In the genomic region with DNA sequence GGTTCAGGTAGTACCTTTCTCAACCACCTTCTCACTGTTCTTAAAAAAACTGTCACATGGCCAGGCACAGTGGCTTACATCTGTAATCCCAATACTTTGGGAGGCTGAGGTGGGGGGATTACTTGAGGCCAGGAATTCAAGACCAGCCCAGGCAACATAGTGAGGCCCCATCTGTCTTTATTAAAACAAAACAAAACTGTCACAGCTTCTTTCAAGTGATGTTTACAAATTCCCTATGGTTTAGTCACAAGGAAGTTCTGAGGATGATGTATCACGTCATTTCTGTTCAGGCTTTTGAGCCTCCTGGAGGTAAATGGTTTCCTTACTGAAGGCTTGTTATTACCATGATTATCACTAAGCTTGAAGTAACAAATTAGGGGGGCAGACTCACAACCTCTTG, we compare ENCODE assay signal across 16 cellular contexts.
DNase-seq lines count a peak whose midpoint lies in the region; ATAC-seq and TF ChIP-seq lines count a peak whose summit lies in the region.
"Had no signal": no experiment of that assay in that cellular context is flagged by ENCODE, and none has a peak within 500 bp of the region (broad histone marks: within the 10 kb centered on the region; RNA-seq: fewer than 3 reads in every experiment).

No MANE protein-coding gene starts in this region.

- in situ Hi-C loops in IMR-90 (cut with MboI; ENCODE audit: low sequenced_read_pairs) = no loop called here

- peak overlapping the region; percentile 96; the same call in 1 of the 2 replicates for H3K18ac ChIP-seq in IMR-90 (ENCODE audit: low read depth, low read length)

- H3K27me3 Mint-ChIP-seq in activated T-helper 17 cell treated with anti-CD3 and anti-CD28 coated beads, Interleukin-2, amount 50 U/mL, for 72 hours = no peaks in the 10 kb centered on the region
- H3K27me3 Mint-ChIP-seq in chondrocyte (ENCODE audit: low read depth) = no peaks in the 10 kb centered on the region
- H3K27me3 Mint-ChIP-seq: activated naive CD4-positive, alpha-beta T cell treated with anti-CD3 and anti-CD28 coated beads, Interleukin-2, amount 50 U/mL, for 24 hours had no signal

- H3K36me3 Mint-ChIP-seq in activated T-helper 17 cell treated with anti-CD3 and anti-CD28 coated beads, Interleukin-2, amount 50 U/mL, for 72 hours (ENCODE audit: low read depth) = no peaks in the 10 kb centered on the region
- H3K36me3 Mint-ChIP-seq in chondrocyte (ENCODE audit: low read depth) = no peaks in the 10 kb centered on the region
- H3K36me3 Mint-ChIP-seq: activated naive CD4-positive, alpha-beta T cell treated with anti-CD3 and anti-CD28 coated beads, Interleukin-2, amount 50 U/mL, for 24 hours had no signal

- peak overlapping the region; percentile 78; the same call in 1 of the 2 replicates for H3K4ac ChIP-seq in IMR-90 (ENCODE audit: low read depth, low read length)

- peak overlapping the region; percentile 30 for H2AK5ac ChIP-seq in IMR-90 (ENCODE audit: low read depth, low read length)

- H2BK120ac ChIP-seq in IMR-90 (ENCODE audit: low read depth, low read length) = peak overlapping the region; percentile 90

- H3K4me3 ChIP-seq in AG04450 (ENCODE audit: low read depth, low read length) (no peak overlapping the region), IMR-90 (ENCODE audit: insufficient read depth, low read depth, low read length) (no peak overlapping the region), choroid plexus epithelial cell (ENCODE audit: low read depth, low read length) (no peak overlapping the region), WERI-Rb-1 (ENCODE audit: low read depth, low read length) (no peak overlapping the region)
- H3K4me3 ChIP-seq: lower lobe of right lung, uterus had no signal

- H3K79me1 ChIP-seq in IMR-90 (ENCODE audit: low read depth in 1 of 2, low read length in 2 of 2) = no peaks in the 10 kb centered on the region

- H2AFZ ChIP-seq in IMR-90 (replicated peaks; ENCODE audit: low read length, poor library complexity) = no peak overlapping the region

- intact Hi-C loops in IMR-90 (cut with micrococcal nuclease) = no loop called here

- POLR2A ChIA-PET in AG04450 (lab: Yijun Ruan, JAX) (interaction anchor here (0.7 kb wide), 1 partner anchor 49 kb away, joined by 3 read pairs; no protein-coding TSS in a partner anchor), IMR-90 (lab: Charles Lee; ENCODE audit: unreplicated experiment) (no interaction called here)

- no peaks in the 10 kb centered on the region for H4K20me1 ChIP-seq in IMR-90 (ENCODE audit: insufficient read depth, low read length)

- no peaks in the 10 kb centered on the region for H3K9me3 Mint-ChIP-seq in activated T-helper 17 cell treated with anti-CD3 and anti-CD28 coated beads, Interleukin-2, amount 50 U/mL, for 72 hours
- peaks cover 4% of the 10 kb centered on the region for H3K9me3 Mint-ChIP-seq in chondrocyte (ENCODE audit: low read depth)
- H3K9me3 Mint-ChIP-seq: activated naive CD4-positive, alpha-beta T cell treated with anti-CD3 and anti-CD28 coated beads, Interleukin-2, amount 50 U/mL, for 24 hours had no signal

- no peak overlapping the region for H3K9ac ChIP-seq in IMR-90 (ENCODE audit: low read depth, low read length)

- H3K27ac Mint-ChIP-seq in activated T-helper 17 cell treated with anti-CD3 and anti-CD28 coated beads, Interleukin-2, amount 50 U/mL, for 72 hours = no peak overlapping the region
- H3K27ac Mint-ChIP-seq in chondrocyte (ENCODE audit: unreplicated experiment) = no peak overlapping the region
- H3K27ac Mint-ChIP-seq: activated naive CD4-positive, alpha-beta T cell treated with anti-CD3 and anti-CD28 coated beads, Interleukin-2, amount 50 U/mL, for 24 hours had no signal

- H3K4me3 Mint-ChIP-seq in activated T-helper 17 cell treated with anti-CD3 and anti-CD28 coated beads, Interleukin-2, amount 50 U/mL, for 72 hours = no peak overlapping the region
- no peak overlapping the region for H3K4me3 Mint-ChIP-seq in chondrocyte (ENCODE audit: unreplicated experiment)
- H3K4me3 Mint-ChIP-seq: activated naive CD4-positive, alpha-beta T cell treated with anti-CD3 and anti-CD28 coated beads, Interleukin-2, amount 50 U/mL, for 24 hours had no signal

- H2BK15ac ChIP-seq in IMR-90 (ENCODE audit: low read depth, low read length) = peak overlapping the region; percentile 85

- no peak for TF ChIP-seq RAD21 in IMR-90 (IDR thresholded peaks at IDR 0.05; ENCODE audit: low read length)

- peak overlapping the region; percentile 91 for H2BK5ac ChIP-seq in IMR-90 (ENCODE audit: low read depth, low read length, poor library complexity, severe bottlenecking)

- CTCF ChIA-PET in AG04450 (lab: Charles Lee) = interaction anchor here (1.3 kb wide), 1 partner anchor 207 kb away, joined by 5 read pairs; no protein-coding TSS in a partner anchor
- CTCF ChIA-PET in IMR-90 (lab: Yijun Ruan, JAX) = no interaction called here

- peaks cover 19% of the 10 kb centered on the region for H3K4me1 ChIP-seq in IMR-90 (ENCODE audit: control insufficient read depth, insufficient read depth, low read length)
- H3K4me1 ChIP-seq: lower lobe of right lung, uterus had no signal

- 0 out of 2 replicates have a peak, but pooled peaks have one; percentile 1 for TF ChIP-seq CTCF in AG04450 (IDR thresholded peaks at IDR 0.05; ENCODE audit: low read depth, low read length)
- TF ChIP-seq CTCF in IMR-90 (conservative IDR thresholded peaks at IDR 0.05; ENCODE audit: low read depth, low read length) = no peak
- TF ChIP-seq CTCF in choroid plexus epithelial cell (conservative IDR thresholded peaks at IDR 0.05; ENCODE audit: low read depth, low read length) = no peak
- no peak for TF ChIP-seq CTCF in chondrocyte (IDR thresholded peaks at IDR 0.05)
- TF ChIP-seq CTCF in WERI-Rb-1 (IDR thresholded peaks at IDR 0.05; ENCODE audit: low read depth, low read length) = no peak

- H2BK20ac ChIP-seq in IMR-90 (ENCODE audit: low read depth, low read length) = peak overlapping the region; percentile 94

- peak overlapping the region; percentile 22 for H3K27ac ChIP-seq in AG04450 (ENCODE audit: low read depth, low read length)
- H3K27ac ChIP-seq in IMR-90 (ENCODE audit: insufficient read depth, low read length) = peak overlapping the region; percentile 51; the same call in 1 of the 2 replicates
- H3K27ac ChIP-seq in WERI-Rb-1 = no peak overlapping the region
- H3K27ac ChIP-seq: lower lobe of right lung, uterus had no signal

- no CpG with 5 or more reads among the region's 1 CpG for WGBS in IMR-90 (ENCODE audit: extremely low coverage in 2 of 2, insufficient read length in 1 of 2), 2 experiments

- H3K14ac ChIP-seq in IMR-90 (replicated peaks; ENCODE audit: low read depth, low read length) = peak overlapping the region; percentile 55; the same call in 1 of the 2 replicates

- peak overlapping the region; percentile 44; the same call in 1 of the 2 replicates for H3K23ac ChIP-seq in IMR-90 (ENCODE audit: low read depth, low read length)

- H3K9me3 ChIP-seq in AG04450 (ENCODE audit: control insufficient read depth, insufficient read depth, low read length) (no peaks in the 10 kb centered on the region), IMR-90 (ENCODE audit: control insufficient read depth, insufficient read depth, low read length) (no peaks in the 10 kb centered on the region), WERI-Rb-1 (ENCODE audit: severe bottlenecking) (no peaks in the 10 kb centered on the region)
- H3K9me3 ChIP-seq: lower lobe of right lung, uterus had no signal

- no peaks in the 10 kb centered on the region for H3K27me3 ChIP-seq in AG04450 (ENCODE audit: control insufficient read depth, insufficient read depth, low read length)
- H3K27me3 ChIP-seq in IMR-90 (ENCODE audit: control insufficient read depth, insufficient read depth, low read length) = no peaks in the 10 kb centered on the region
- H3K27me3 ChIP-seq in WERI-Rb-1 (ENCODE audit: insufficient read depth, low read depth, severe bottlenecking) = peaks cover 26% of the 10 kb centered on the region
- H3K27me3 ChIP-seq: uterus had no signal

- peak; percentile 63 for ATAC-seq in IMR-90 (ENCODE audit: low read depth)
- ATAC-seq in activated T-helper 17 cell treated with anti-CD3 and anti-CD28 coated beads, Interleukin-2, amount 50 U/mL, for 72 hours (replicated peaks) = no peak
- ATAC-seq: Right ventricle myocardium inferior had no signal

- H3K36me3 ChIP-seq in IMR-90 (ENCODE audit: control insufficient read depth, insufficient read depth, low read length) (no peaks in the 10 kb centered on the region), WERI-Rb-1 (no peaks in the 10 kb centered on the region)
- H3K36me3 ChIP-seq: lower lobe of right lung, uterus had no signal

- dilution Hi-C loops in IMR-90 (cut with HindIII; ENCODE audit: low sequenced_read_pairs, unreplicated experiment) = no loop called here

- no peak for TF ChIP-seq POLR2A in IMR-90 (IDR thresholded peaks at IDR 0.05; ENCODE audit: low read depth, low read length)

- H4K91ac ChIP-seq in IMR-90 (ENCODE audit: insufficient read depth, low read depth, low read length) = peak overlapping the region; percentile 92

- H3K9me1 ChIP-seq in IMR-90 (ENCODE audit: insufficient read depth, low read length) = peaks cover 7% of the 10 kb centered on the region

- H4K5ac ChIP-seq in IMR-90 (ENCODE audit: low read depth, low read length) = peak overlapping the region; percentile 80; the same call in 1 of the 2 replicates

- peak overlapping the region; percentile 30 to 78; a peak in 3 of 4 replicates for H4K8ac ChIP-seq in IMR-90 (ENCODE audit: low read depth in 2 of 2, low read length in 2 of 2)

- peak overlapping the region; percentile 60; the same call in 1 of the 2 replicates for H3K4me2 ChIP-seq in IMR-90 (ENCODE audit: low read depth, low read length)

- H2AK9ac ChIP-seq in IMR-90 (replicated peaks; ENCODE audit: low read depth, low read length, poor library complexity) = no peak overlapping the region

- no TSS peak for BruUV-seq in IMR-90 (replicated peaks; lab: Mats Ljungman, UMichigan)

- H3K56ac ChIP-seq in IMR-90 (ENCODE audit: extremely low read depth, insufficient read depth, low read length) = no peak overlapping the region

- DNase-seq in AG04450 (ENCODE audit: low read depth, low spot score) (no peak), IMR-90 (peak; percentile 83), choroid plexus epithelial cell (ENCODE audit: low read depth) (peak; percentile 87), kidney glomerular epithelial cell (lab: John Stamatoyannopoulos, UW) (peak; percentile 63), inferior parietal cortex (ENCODE audit: extremely low spot score) (no peak), chondrocyte (ENCODE audit: low spot score) (no peak), WERI-Rb-1 (no peak)
- DNase-seq: DMS79 treated with DMSO at 0.1 percent for 48 hours; GOT3; lower lobe of right lung; NCI-H524 treated with DMSO at 0.1 percent for 48 hours; stimulated activated CD4-positive, alpha-beta T cell treated with anti-CD3 and anti-CD28 coated beads, Interleukin-2, amount 100 ng/mL, for 24 hours; uterus had no signal

- H3K4me1 Mint-ChIP-seq in activated T-helper 17 cell treated with anti-CD3 and anti-CD28 coated beads, Interleukin-2, amount 50 U/mL, for 72 hours = no peaks in the 10 kb centered on the region
- no peaks in the 10 kb centered on the region for H3K4me1 Mint-ChIP-seq in chondrocyte (ENCODE audit: low read depth)
- H3K4me1 Mint-ChIP-seq: activated naive CD4-positive, alpha-beta T cell treated with anti-CD3 and anti-CD28 coated beads, Interleukin-2, amount 50 U/mL, for 24 hours had no signal

TF ChIP-seq in IMR-90, 13 proteins besides CTCF, POLR2A, EP300 and RAD21 (continues in another document):
- TF ChIP-seq RFX5 (IDR thresholded peaks at IDR 0.05; ENCODE audit: low read depth, low read length) (no peak), FOS (IDR thresholded peaks at IDR 0.05; ENCODE audit: low read depth, low read length) (peak; percentile 48; the same call in 1 of the 2 replicates)

Comparison
In these comparisons a context has a peak if more than half of its experiments do, and no peak if none do; other contexts are left out.
1. DNase-seq: peak in IMR-90 (single experiment), choroid plexus epithelial cell (single experiment) and kidney glomerular epithelial cell (single experiment); none in AG04450 (single experiment), inferior parietal cortex (single experiment), chondrocyte (single experiment) and WERI-Rb-1 (single experiment).